In the genomic region with DNA sequence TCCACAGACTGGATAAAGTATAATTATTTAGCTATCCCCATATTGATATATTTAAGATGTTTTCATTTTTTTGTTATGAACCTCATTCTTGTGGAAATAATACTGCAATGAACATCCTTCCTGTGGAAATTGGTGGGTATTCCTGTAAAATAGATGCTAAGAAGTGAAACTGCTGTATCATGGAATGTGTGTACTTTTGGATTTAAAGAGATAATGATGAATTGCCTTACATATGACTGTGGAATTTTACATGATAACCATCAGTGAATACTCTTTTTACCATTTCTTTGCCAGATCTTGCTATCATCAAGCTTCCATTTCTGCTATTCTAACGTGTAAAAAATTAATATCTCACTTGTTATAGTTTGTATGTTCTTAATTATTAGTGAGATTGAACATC, we compare ENCODE assay signal across 30 cellular contexts.
"Had no signal": no experiment of that assay in that cellular context is flagged by ENCODE, and none has a peak within 500 bp of the region (broad histone marks: within the 10 kb centered on the region; RNA-seq: fewer than 3 reads in every experiment).

No MANE protein-coding gene starts in this region.

- H3K27me3 ChIP-seq: body of pancreas, breast epithelium, MG63, Peyer's patch had no signal

- DNase-seq: activated CD4-positive, alpha-beta T cell treated with anti-CD3 and anti-CD28 coated beads, Interleukin-2, amount 10 ng/mL, durations not matched to agents 24 days and 14 days; activated CD4-positive, alpha-beta T cell treated with anti-CD3 and anti-CD28 coated beads, Interleukin-2, amount 50 U/mL, for 4 hours; activated CD8-positive, alpha-beta T cell treated with anti-CD3 and anti-CD28 coated beads for 36 hours; activated effector memory CD4-positive, alpha-beta T cell treated with anti-CD3 and anti-CD28 coated beads, Interleukin-2, amount 50 U/mL, for 16 hours; activated naive CD4-positive, alpha-beta T cell; activated naive CD4-positive, alpha-beta T cell treated with anti-CD3 and anti-CD28 coated beads, Interleukin-2, amount 50 U/mL, for 16 hours; activated naive CD8-positive, alpha-beta T cell treated with anti-CD3 and anti-CD28 coated beads for 36 hours; activated T-cell treated with anti-CD3 and anti-CD28 coated beads, Interleukin-2, amount 50 U/mL, for 1 hour; activated T-cell treated with anti-CD3 and anti-CD28 coated beads, Interleukin-2, amount 50 U/mL, for 72 hours; body of pancreas; caudate nucleus; Karpas-422; KBM-7; MG63; NCI-H1048; NCI-H1105 treated with DMSO at 0.1 percent for 48 hours; NCI-H1436; NCI-H1694; NCI-H1930; NCI-H2081 treated with DMSO at 0.1 percent for 48 hours; NCI-H226; NCI-H446 treated with DMSO at 0.1 percent for 48 hours; NCI-H524 treated with DMSO at 0.1 percent for 48 hours; PC-3; Peyer's patch; SIG-M5 had no signal

- H3K4me1 ChIP-seq: body of pancreas, breast epithelium, Peyer's patch had no signal

- H3K36me3 ChIP-seq: breast epithelium, MG63, Peyer's patch had no signal

- H3K9me3 ChIP-seq: body of pancreas, breast epithelium, MG63, Peyer's patch had no signal

- H3K27ac ChIP-seq: body of pancreas, breast epithelium, Peyer's patch, RWPE1 had no signal

- ATAC-seq: activated CD8-positive, alpha-beta T cell treated with anti-CD3 and anti-CD28 coated beads for 36 hours; activated T-cell treated with anti-CD3 and anti-CD28 coated beads, Interleukin-2, amount 50 U/mL, for 72 hours; activated T-helper 17 cell treated with anti-CD3 and anti-CD28 coated beads, Interleukin-2, amount 50 U/mL, for 72 hours; body of pancreas; PC-3; Right ventricle myocardium inferior had no signal

- H3K4me3 ChIP-seq: body of pancreas, breast epithelium, MG63, Peyer's patch had no signal
